21 cellular contexts compared by ENCODE assay signal in genomic region chr1:153642161-153642560, GRCh38. TPM values are rescaled to one million over a fixed set of nuclear protein-coding genes. Genes with fewer than 3 reads are reported as not detected.
DNase-seq lines count a peak whose midpoint lies in the region; ATAC-seq, FAIRE-seq and TF ChIP-seq lines count a peak whose summit lies in the region.
"Had no signal": no experiment of that assay in that cellular context is flagged by ENCODE, and none has a peak within 500 bp of the region (broad histone marks: within the 10 kb centered on the region; RNA-seq: fewer than 3 reads in every experiment).

No MANE protein-coding gene starts in this region.

- DNase-seq in activated CD4-positive, alpha-beta T cell treated with anti-CD3 and anti-CD28 coated beads for 36 hours = no peak
- DNase-seq in activated CD4-positive, alpha-beta T cell treated with anti-CD3 and anti-CD28 coated beads for 1 hour = no peak
- DNase-seq in right atrium auricular region (ENCODE audit: low spot score) (no peak), Right ventricle myocardium inferior (ENCODE audit: missing footprints) (no peak), kidney (peak; percentile 37), anterior cingulate cortex (lab: John Stamatoyannopoulos, UW) (no peak), transverse colon (no peak), NCI-H774 (lab: John Stamatoyannopoulos, UW) (no peak)
- DNase-seq: Caco-2, H7, MM.1S, NCI-H1105, NCI-H187 treated with DMSO at 0.1 percent for 48 hours, NCI-H2171, NCI-H446 treated with DMSO at 0.1 percent for 48 hours, NCI-H748 treated with DMSO at 0.1 percent for 48 hours, SHP77 had no signal

- CTCF ChIA-PET in activated CD4-positive, alpha-beta T cell treated with anti-CD3 and anti-CD28 coated beads for 36 hours (lab: Charles Lee) = interaction anchor here (0.6 to 1.8 kb wide), 3 partner anchors 25 to 348 kb away, joined by 3 to 7 read pairs (median 4); no protein-coding TSS in a partner anchor

- 86 to 93% methylated on average over 3 to 11 of the region's 11 CpGs for WGBS in transverse colon (ENCODE audit: low coverage in 1 of 2), 2 donors

- in situ Hi-C loops in transverse colon (cut with MboI; ENCODE audit: low pct_ligation_motif_present in 1 of 4, low pct_unique_long_range_greater_than_20kb in 1 of 4, low sequenced_read_pairs in 3 of 4) = no loop called here

- TF ChIP-seq POLR2A in transverse colon (IDR thresholded peaks at IDR 0.05) = no peak

- H3K4me1 Mint-ChIP-seq in activated CD4-positive, alpha-beta T cell treated with anti-CD3 and anti-CD28 coated beads for 36 hours = peaks cover 45% of the 10 kb centered on the region

- no peak for ATAC-seq in activated CD4-positive, alpha-beta T cell treated with anti-CD3 and anti-CD28 coated beads for 36 hours
- ATAC-seq in Right ventricle myocardium inferior = no peak

- TF ChIP-seq CTCF in right atrium auricular region (IDR thresholded peaks at IDR 0.05) (no peak), kidney (IDR thresholded peaks at IDR 0.05; ENCODE audit: borderline replicate concordance, extremely low read depth, insufficient read depth) (no peak), transverse colon (IDR thresholded peaks at IDR 0.05) (no peak)

- H3K27me3 Mint-ChIP-seq in activated CD4-positive, alpha-beta T cell treated with anti-CD3 and anti-CD28 coated beads for 36 hours = no peaks in the 10 kb centered on the region

- no peak for FAIRE-seq in kidney (lab: Jason Lieb, UNC)

- TF ChIP-seq EP300 in transverse colon (IDR thresholded peaks at IDR 0.05; ENCODE audit: low read depth) = no peak

- H3K4me3 Mint-ChIP-seq in activated CD4-positive, alpha-beta T cell treated with anti-CD3 and anti-CD28 coated beads for 36 hours = no peak overlapping the region

- no peak overlapping the region for H3K9ac ChIP-seq in kidney (ENCODE audit: low read length in 2 of 2)
- H3K9ac ChIP-seq: BLaER1, KMS-11 had no signal

- peaks cover 82% of the 10 kb centered on the region for H3K36me3 Mint-ChIP-seq in activated CD4-positive, alpha-beta T cell treated with anti-CD3 and anti-CD28 coated beads for 36 hours (ENCODE audit: low read depth)

- H3K36me3 ChIP-seq in right atrium auricular region = peaks cover 92% of the 10 kb centered on the region
- H3K36me3 ChIP-seq in kidney (ENCODE audit: control insufficient read depth in 1 of 2, insufficient read depth in 2 of 2, low read length in 2 of 2) = peaks cover 43 to 84% of the 10 kb centered on the region in 2 donors
- peaks cover 2 to 90% (median 43%) of the 10 kb centered on the region in 4 donors for H3K36me3 ChIP-seq in transverse colon

- H3K9me3 Mint-ChIP-seq in activated CD4-positive, alpha-beta T cell treated with anti-CD3 and anti-CD28 coated beads for 36 hours (ENCODE audit: low read depth) = no peaks in the 10 kb centered on the region

- POLR2A ChIA-PET in activated CD4-positive, alpha-beta T cell treated with anti-CD3 and anti-CD28 coated beads for 36 hours (lab: Charles Lee) = no interaction called here

- H3K9me3 ChIP-seq in right atrium auricular region = no peaks in the 10 kb centered on the region
- H3K9me3 ChIP-seq in kidney (ENCODE audit: control insufficient read depth in 1 of 2, low read length in 2 of 2) = no peaks in the 10 kb centered on the region
- H3K9me3 ChIP-seq in transverse colon = no peaks in the 10 kb centered on the region
- H3K9me3 ChIP-seq: BLaER1, Caco-2, Peyer's patch had no signal

- no peaks in the 10 kb centered on the region for H3K27me3 ChIP-seq in right atrium auricular region
- H3K27me3 ChIP-seq in transverse colon = no peaks in the 10 kb centered on the region
- H3K27me3 ChIP-seq: BLaER1, Peyer's patch had no signal

- H3K27ac Mint-ChIP-seq in activated CD4-positive, alpha-beta T cell treated with anti-CD3 and anti-CD28 coated beads for 36 hours = peak overlapping the region; percentile 39

- intact Hi-C loops in activated CD4-positive, alpha-beta T cell treated with anti-CD3 and anti-CD28 coated beads for 36 hours (cut with DNase I, micrococcal nuclease) = no loop called here
- intact Hi-C loops in Right ventricle myocardium inferior (cut with DNase I) (no loop called here), kidney (cut with DNase I) (no loop called here), transverse colon (cut with DNase I; ENCODE audit: low total_unique reads) (no loop called here)

- H3K4me1 ChIP-seq in right atrium auricular region (peaks cover 0 to 63% of the 10 kb centered on the region in 2 donors), kidney (ENCODE audit: control insufficient read depth in 1 of 2, insufficient read depth in 1 of 2, low read depth in 1 of 2, low read length in 2 of 2) (peaks cover 0 to 6% of the 10 kb centered on the region in 2 donors), transverse colon (peaks cover 0 to 16% (median 7%) of the 10 kb centered on the region in 4 donors)

- H3K4me3 ChIP-seq in right atrium auricular region = no peak overlapping the region
- H3K4me3 ChIP-seq in kidney (ENCODE audit: low read length in 2 of 2) = no peak overlapping the region
- H3K4me3 ChIP-seq in transverse colon = no peak overlapping the region
- H3K4me3 ChIP-seq: BLaER1, Peyer's patch had no signal

- H3K27ac ChIP-seq in right atrium auricular region (peak overlapping the region; percentile 44 to 100), kidney (ENCODE audit: low read depth in 2 of 2, low read length in 2 of 2) (no peak overlapping the region), transverse colon (no peak overlapping the region)
- H3K27ac ChIP-seq: 22Rv1, BLaER1, KMS-11, Peyer's patch had no signal

RNA-seq across cellular contexts. Expression of gene CHTOP, which starts 8.3 kb away (rescaled TPM):
- 10 to 100 TPM; 85.1 to 91.4 TPM for total RNA-seq in activated CD4-positive, alpha-beta T cell treated with anti-CD3 and anti-CD28 coated beads for 36 hours
- total RNA-seq in right atrium auricular region (10 to 100 TPM; 38.2 to 50.1 TPM), Right ventricle myocardium inferior (72.1 TPM), kidney (83.6 TPM), transverse colon (10 to 100 TPM; 35.2 to 86.1 (median 65.2) TPM)
- polyA plus RNA-seq in kidney (ENCODE audit: insufficient read depth, low read depth, low replicate concordance) = 71.1 TPM

RNA-seq across cellular contexts. Expression of gene S100A1, which starts 13.9 kb away (rescaled TPM):
- total RNA-seq in activated CD4-positive, alpha-beta T cell treated with anti-CD3 and anti-CD28 coated beads for 36 hours = not detected
- total RNA-seq in right atrium auricular region = 1,000 to 10,000 TPM in 1 of 2 donors, 100 to 1,000 TPM in 1; 965 to 2,413 TPM
- 2,065 TPM for total RNA-seq in Right ventricle myocardium inferior
- 83.1 TPM for total RNA-seq in kidney
- polyA plus RNA-seq in kidney (ENCODE audit: insufficient read depth, low read depth, low replicate concordance) = 332 TPM
- 1 to 10 TPM in 2 of 4 donors, not detected in 2; 3.7 to 4.4 TPM for total RNA-seq in transverse colon
- total RNA-seq: Peyer's patch had no signal

RNA-seq across cellular contexts. Expression of gene S100A13, which starts 14.9 kb away (rescaled TPM):
- 1 to 10 TPM; 5.4 TPM for total RNA-seq in activated CD4-positive, alpha-beta T cell treated with anti-CD3 and anti-CD28 coated beads for 36 hours
- total RNA-seq in right atrium auricular region (100 to 1,000 TPM; 114 to 314 TPM), Right ventricle myocardium inferior (155 TPM), kidney (225 TPM), transverse colon (10 to 100 TPM; 33.8 to 67.8 (median 45.5) TPM)
- polyA plus RNA-seq in kidney (ENCODE audit: insufficient read depth, low read depth, low replicate concordance) = 299 TPM

RNA-seq across cellular contexts. Expression of gene SNAPIN, which starts 16.3 kb away (rescaled TPM):
- 10 to 100 TPM; 34.2 to 38.4 TPM for total RNA-seq in activated CD4-positive, alpha-beta T cell treated with anti-CD3 and anti-CD28 coated beads for 36 hours
- 10 to 100 TPM; 60.8 to 84.0 TPM for total RNA-seq in right atrium auricular region
- 64.0 TPM for total RNA-seq in Right ventricle myocardium inferior
- 46.2 TPM for total RNA-seq in kidney
- polyA plus RNA-seq in kidney (ENCODE audit: insufficient read depth, low read depth, low replicate concordance) = 59.8 TPM
- 10 to 100 TPM; 10.5 to 38.4 (median 27.4) TPM for total RNA-seq in transverse colon

RNA-seq across cellular contexts. Expression of gene S100A14, which starts 26.0 kb away (rescaled TPM):
- total RNA-seq in activated CD4-positive, alpha-beta T cell treated with anti-CD3 and anti-CD28 coated beads for 36 hours = under 1 TPM; 0.14 to 0.34 TPM
- 1 to 10 TPM in 1 of 2 donors, under 1 TPM in 1; 0.55 to 2.4 TPM for total RNA-seq in right atrium auricular region
- 6.3 TPM for total RNA-seq in Right ventricle myocardium inferior
- 75.9 TPM for total RNA-seq in kidney
- 35.6 TPM for polyA plus RNA-seq in kidney (ENCODE audit: insufficient read depth, low read depth, low replicate concordance)
- 100 to 1,000 TPM; 134 to 514 (median 437) TPM for total RNA-seq in transverse colon

Comparison
In these comparisons a context has a peak if more than half of its experiments do, and no peak if none do; other contexts are left out.
1. H3K27ac ChIP-seq: peak in right atrium auricular region (2 of 2); none in kidney (0 of 2) and transverse colon (0 of 4).
2. RNA of gene S100A1, which starts 13.9 kb away (total RNA-seq): 965 to 2,413 TPM in right atrium auricular region, 2,065 TPM in Right ventricle myocardium inferior (single experiment) and 83.1 TPM in kidney (single experiment); 3.7 to 4.4 TPM in transverse colon and not detected in activated CD4-positive, alpha-beta T cell treated with anti-CD3 and anti-CD28 coated beads for 36 hours; every median in the first group is over 10 times any median in the second.
3. RNA of gene S100A13, which starts 14.9 kb away (total RNA-seq): 114 to 314 TPM in right atrium auricular region, 225 TPM in kidney (single experiment), 155 TPM in Right ventricle myocardium inferior (single experiment) and 33.8 to 67.8 TPM in transverse colon; 5.4 TPM in activated CD4-positive, alpha-beta T cell treated with anti-CD3 and anti-CD28 coated beads for 36 hours; every median in the first group is over 4 times any median in the second.